In genomic region chr7:6385909-6386560, GRCh38 we compare ENCODE assay signal across 8 cellular contexts. TPM values are rescaled to one million over a fixed set of nuclear protein-coding genes. Genes with fewer than 3 reads are reported as not detected.
DNase-seq lines count a peak whose midpoint lies in the region; ATAC-seq and TF ChIP-seq lines count a peak whose summit lies in the region.

No MANE protein-coding gene starts in this region.

- ATAC-seq in central memory CD8-positive, alpha-beta T cell (replicated peaks; ENCODE audit: extremely low read depth, poor library complexity, severe bottlenecking) = no peak
- no peak for ATAC-seq in GM21447 (IDR thresholded peaks at IDR 0.05; ENCODE audit: unreplicated experiment)

- H3K27me3 ChIP-seq in AG04450 (ENCODE audit: control insufficient read depth, insufficient read depth, low read length) = no peaks in the 10 kb centered on the region

- H3K4me3 Mint-ChIP-seq in central memory CD8-positive, alpha-beta T cell = no peak overlapping the region
- H3K4me3 Mint-ChIP-seq in nephron = no peak overlapping the region

- no peak overlapping the region for H3K4me3 ChIP-seq in AG04450 (ENCODE audit: low read depth, low read length)

- CTCF ChIA-PET in AG04450 (lab: Charles Lee) = interaction anchor here (0.6 kb wide), 1 partner anchor 27 kb away, joined by 4 read pairs; no protein-coding TSS in a partner anchor

- no peak for TF ChIP-seq CTCF in AG04450 (IDR thresholded peaks at IDR 0.05; ENCODE audit: low read depth, low read length)
- TF ChIP-seq CTCF in nephron (IDR thresholded peaks at IDR 0.05; ENCODE audit: unreplicated experiment in 3 of 3) = no peak

- H3K36me3 Mint-ChIP-seq in central memory CD8-positive, alpha-beta T cell (ENCODE audit: insufficient read depth) = peaks cover 34% of the 10 kb centered on the region
- peaks cover 31% of the 10 kb centered on the region for H3K36me3 Mint-ChIP-seq in nephron (ENCODE audit: low read depth)

- H3K9me3 Mint-ChIP-seq in central memory CD8-positive, alpha-beta T cell = no peaks in the 10 kb centered on the region
- no peaks in the 10 kb centered on the region for H3K9me3 Mint-ChIP-seq in nephron

- peak overlapping the region; percentile 79 for H3K27ac Mint-ChIP-seq in central memory CD8-positive, alpha-beta T cell (ENCODE audit: low read depth)
- H3K27ac Mint-ChIP-seq in nephron = peak overlapping the region; percentile 45 to 81 (median 54)

- H3K4me1 Mint-ChIP-seq in central memory CD8-positive, alpha-beta T cell = peaks cover 50% of the 10 kb centered on the region
- peaks cover 26% of the 10 kb centered on the region for H3K4me1 Mint-ChIP-seq in nephron

- DNase-seq in AG04450 (ENCODE audit: low read depth, low spot score) (no peak), NCI-H146 (lab: John Stamatoyannopoulos, UW) (peak; percentile 56), NCI-H2171 (lab: John Stamatoyannopoulos, UW) (no peak), DMS153 treated with DMSO at 0.1 percent for 48 hours (lab: John Stamatoyannopoulos, UW; ENCODE audit: unreplicated experiment) (no peak), NAMALWA (ENCODE audit: low spot score) (no peak)
- no peak for DNase-seq in central memory CD8-positive, alpha-beta T cell (ENCODE audit: low spot score in 2 of 2)

- POLR2A ChIA-PET in AG04450 (lab: Yijun Ruan, JAX) = no interaction called here

- H3K9me3 ChIP-seq in AG04450 (ENCODE audit: control insufficient read depth, insufficient read depth, low read length) = no peaks in the 10 kb centered on the region

- peak overlapping the region; percentile 75 for H3K27ac ChIP-seq in AG04450 (ENCODE audit: low read depth, low read length)

- no peaks in the 10 kb centered on the region for H3K27me3 Mint-ChIP-seq in central memory CD8-positive, alpha-beta T cell
- no peaks in the 10 kb centered on the region for H3K27me3 Mint-ChIP-seq in nephron (ENCODE audit: low read depth)

RNA-seq across cellular contexts. Expression of gene RAC1, which starts 11.7 kb away (rescaled TPM):
- polyA plus RNA-seq in AG04450 (2011; rRNA removed) = 478 and 535 TPM in 2 replicates
- 214 and 232 TPM in 2 replicates for polyA minus RNA-seq in AG04450 (2011; rRNA and poly(A)+ RNA removed)

RNA-seq across cellular contexts. Expression of gene FAM220A, which starts 37.3 kb away (rescaled TPM):
- polyA plus RNA-seq in AG04450 (2011; rRNA removed) = 18.0 and 22.4 TPM in 2 replicates
- polyA minus RNA-seq in AG04450 (2011; rRNA and poly(A)+ RNA removed) = 12.9 and 14.9 TPM in 2 replicates
